ENCODE assay signal across 18 cellular contexts in the genomic region with DNA sequence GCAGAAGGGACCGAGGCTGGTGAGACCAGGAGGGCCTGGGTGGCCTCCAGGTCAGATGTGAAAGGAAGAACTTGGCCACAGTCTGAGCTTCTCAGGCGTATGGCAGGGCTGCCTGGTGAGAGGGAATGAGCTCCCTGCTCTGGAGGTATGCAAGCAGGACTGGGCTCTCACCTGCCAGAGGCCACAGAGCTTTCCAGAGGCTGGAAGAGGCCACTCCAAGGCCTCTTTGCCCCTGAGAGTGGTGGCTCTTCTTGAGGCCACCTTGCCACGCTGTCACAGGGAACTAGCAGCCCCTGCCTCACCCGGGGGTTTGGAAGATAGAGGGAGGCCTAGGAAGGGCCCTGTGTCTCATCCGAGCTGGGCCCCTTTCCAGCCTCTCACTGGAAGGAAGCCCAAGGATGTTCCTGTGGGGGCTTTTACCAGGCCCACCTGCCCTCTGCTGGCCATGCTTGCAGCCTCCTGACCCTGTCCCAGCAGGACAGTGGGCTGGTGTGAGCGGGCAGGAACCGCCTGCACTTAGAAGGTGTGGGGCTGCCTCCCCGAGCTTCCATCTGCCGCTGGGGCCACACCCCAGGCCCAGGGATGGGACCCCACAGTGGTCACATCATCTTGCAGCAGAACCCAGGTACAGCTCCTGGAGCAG. TPM values are rescaled to one million over a fixed set of nuclear protein-coding genes. Genes with fewer than 3 reads are reported as not detected.
DNase-seq lines count a peak whose midpoint lies in the region; ATAC-seq and TF ChIP-seq lines count a peak whose summit lies in the region.
"Had no signal": no experiment of that assay in that cellular context is flagged by ENCODE, and none has a peak within 500 bp of the region (broad histone marks: within the 10 kb centered on the region; RNA-seq: fewer than 3 reads in every experiment).

No MANE protein-coding gene starts in this region.

- H3K4me1 Mint-ChIP-seq in nephron progenitor cell: peaks cover 23% of the 10 kb centered on the region

- DNase-seq in ELF-1 (ENCODE audit: low read depth, low spot score) (peak; percentile 18), NT2/D1 (ENCODE audit: low read depth, low spot score) (no peak), nephron progenitor cell (no peak), dermis blood vessel endothelial cell (no peak)
- DNase-seq in activated CD4-positive, alpha-beta T cell treated with anti-CD3 and anti-CD28 coated beads for 48 hours: no peak
- DNase-seq: Caco-2; GDM1; GOT3; KG1; NCI-H2081 treated with DMSO at 0.1 percent for 48 hours; NCI-H510A; NCI-H748 treated with DMSO at 0.1 percent for 48 hours; NK-92 treated with Interleukin-12 subunit alpha and Interleukin-12 subunit beta, amount 100 ng/mL, for 24 hours had no signal

- H3K27ac Mint-ChIP-seq in nephron progenitor cell: peak overlapping the region; percentile 23
- H3K27ac Mint-ChIP-seq: CD4-positive, alpha-beta T cell had no signal

- peak overlapping the region; percentile 4 for H3K9ac ChIP-seq in NT2/D1 (ENCODE audit: insufficient read length, low read depth)

- peaks cover 6% of the 10 kb centered on the region for H3K4me1 ChIP-seq in NT2/D1 (ENCODE audit: insufficient read depth, insufficient read length)
- H3K4me1 ChIP-seq: Caco-2 had no signal

- no peaks in the 10 kb centered on the region for H3K9me3 ChIP-seq in NT2/D1 (ENCODE audit: insufficient read depth, low read length)
- H3K9me3 ChIP-seq: BE2C, Caco-2 had no signal

- H3K27me3 Mint-ChIP-seq in nephron progenitor cell (ENCODE audit: low read depth, poor library complexity): peaks cover 4% of the 10 kb centered on the region
- H3K27me3 Mint-ChIP-seq: CD4-positive, alpha-beta T cell had no signal

- no peak for TF ChIP-seq CTCF in nephron progenitor cell (IDR thresholded peaks at IDR 0.05)

- no peak overlapping the region for H3K4me3 Mint-ChIP-seq in nephron progenitor cell
- H3K4me3 Mint-ChIP-seq: CD4-positive, alpha-beta T cell had no signal

- H3K27me3 ChIP-seq in NT2/D1 (ENCODE audit: insufficient read depth, insufficient read length): no peaks in the 10 kb centered on the region
- H3K27me3 ChIP-seq: BE2C had no signal

- peaks cover 13% of the 10 kb centered on the region for H3K36me3 ChIP-seq in NT2/D1 (ENCODE audit: insufficient read depth, insufficient read length, low read length)
- H3K36me3 ChIP-seq: BE2C had no signal

- H3K36me3 Mint-ChIP-seq in nephron progenitor cell (ENCODE audit: low read depth): peaks cover 5% of the 10 kb centered on the region

- no peak for ATAC-seq in GM21529 (IDR thresholded peaks at IDR 0.05; ENCODE audit: unreplicated experiment)

- no peaks in the 10 kb centered on the region for H3K9me3 Mint-ChIP-seq in nephron progenitor cell
- H3K9me3 Mint-ChIP-seq: CD4-positive, alpha-beta T cell had no signal

- peak overlapping the region; percentile 19 for H3K27ac ChIP-seq in cingulate gyrus (ENCODE audit: low read depth, low read length)

- no peak overlapping the region for H3K4me3 ChIP-seq in NT2/D1 (ENCODE audit: insufficient read length, low read depth)

RNA-seq across cellular contexts. Expression of gene PCSK9, which starts 10.0 kb away (rescaled TPM):
- total RNA-seq in dermis blood vessel endothelial cell: 0.70 TPM in 1 of 2 replicates, not detected in the other
- total RNA-seq: CD4-positive, alpha-beta T cell; RPMI7951 had no signal

RNA-seq across cellular contexts. Expression of gene BSND, which starts 50.7 kb away (rescaled TPM):
- total RNA-seq in dermis blood vessel endothelial cell: not detected in 2 replicates
- total RNA-seq: Caco-2; CD4-positive, alpha-beta T cell; RPMI7951 had no signal
